11 cellular contexts compared by ENCODE assay signal in the genomic region with DNA sequence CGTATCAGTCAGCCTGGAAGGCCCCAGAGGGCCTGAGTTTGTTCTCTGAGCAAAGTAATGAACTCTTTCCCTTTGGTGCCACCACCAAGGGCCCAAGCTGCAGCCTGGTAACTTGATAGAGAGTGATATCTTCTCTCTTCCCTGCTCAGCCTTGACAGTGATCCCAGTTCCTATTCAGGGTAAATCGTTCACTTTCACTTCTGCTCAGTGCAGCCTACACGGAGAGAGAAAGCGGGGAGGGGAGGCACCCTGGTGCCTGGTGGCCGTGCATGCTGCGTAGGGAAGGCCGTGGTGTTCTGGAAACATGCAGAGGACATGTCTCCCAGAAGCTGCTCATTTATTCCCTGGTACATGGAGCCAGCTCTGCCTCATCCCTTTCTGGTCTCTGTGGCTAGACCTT. TPM values are rescaled to one million over a fixed set of nuclear protein-coding genes. Genes with fewer than 3 reads are reported as not detected.
DNase-seq lines count a peak whose midpoint lies in the region; ATAC-seq and TF ChIP-seq lines count a peak whose summit lies in the region.
"Had no signal": no experiment of that assay in that cellular context is flagged by ENCODE, and none has a peak within 500 bp of the region (broad histone marks: within the 10 kb centered on the region; RNA-seq: fewer than 3 reads in every experiment).

No MANE protein-coding gene starts in this region.

- ATAC-seq in GM21576 (IDR thresholded peaks at IDR 0.05; ENCODE audit: unreplicated experiment) (peak; percentile 56), left lobe of liver (peak; percentile 73), HG02840 (IDR thresholded peaks at IDR 0.05; ENCODE audit: low FRiP score, unreplicated experiment) (no peak)

- no peak for TF ChIP-seq CTCF in GM10266 (IDR thresholded peaks at IDR 0.05; ENCODE audit: control insufficient read depth, insufficient read depth, low read depth, missing control alignments)

- DNase-seq in GM10266 (ENCODE audit: extremely low spot score) (peak; percentile 42), MV-4-11 (lab: John Stamatoyannopoulos, UW) (peak; percentile 86), left lobe of liver (ENCODE audit: low spot score) (no peak), NCI-H774 (lab: John Stamatoyannopoulos, UW) (no peak), Kasumi-1 (lab: John Stamatoyannopoulos, UW) (no peak), cortex of kidney (lab: John Stamatoyannopoulos, UW) (no peak)
- DNase-seq: COR-L47, HCEC 1CT, NCI-H526 treated with DMSO at 0.1 percent for 48 hours had no signal

RNA-seq across cellular contexts. Expression of a gene that starts 54.9 kb away (rescaled TPM):
- total RNA-seq in left lobe of liver, result 1.6 TPM

RNA-seq across cellular contexts. Expression of a gene that starts 55.1 kb away (rescaled TPM):
- 9.4 TPM for total RNA-seq in left lobe of liver

Comparison
In these comparisons a context has a peak if more than half of its experiments do, and no peak if none do; other contexts are left out.
1. DNase-seq: peak in GM10266 (single experiment) and MV-4-11 (single experiment); none in left lobe of liver (single experiment), NCI-H774 (single experiment), Kasumi-1 (0 of 2) and cortex of kidney (single experiment).